20 cellular contexts compared by ENCODE assay signal in the genomic region with DNA sequence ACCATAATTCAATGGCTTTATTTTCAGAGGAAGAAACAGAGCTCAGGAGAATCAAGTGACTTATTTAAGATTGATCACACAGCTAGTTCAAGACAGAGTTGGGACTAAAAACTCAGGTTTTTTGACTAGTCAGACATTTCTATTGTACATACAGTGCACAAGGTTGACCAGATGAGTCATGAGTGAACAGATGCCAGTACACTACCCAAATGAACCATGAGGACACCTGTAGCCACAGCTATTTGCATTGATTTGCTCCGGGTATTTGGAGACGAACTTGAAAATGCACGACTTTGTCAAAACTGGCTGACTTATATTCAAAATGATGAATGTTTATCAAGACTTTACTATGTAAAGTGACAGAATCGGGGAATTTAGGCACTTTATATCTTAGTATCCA.
DNase-seq lines count a peak whose midpoint lies in the region; ATAC-seq, FAIRE-seq and TF ChIP-seq lines count a peak whose summit lies in the region.
"Had no signal": no experiment of that assay in that cellular context is flagged by ENCODE, and none has a peak within 500 bp of the region (broad histone marks: within the 10 kb centered on the region; RNA-seq: fewer than 3 reads in every experiment).

No MANE protein-coding gene starts in this region.

- H3K9me3 ChIP-seq in breast epithelium: no peaks in the 10 kb centered on the region
- H3K9me3 ChIP-seq in PC-3 (ENCODE audit: low read length): no peaks in the 10 kb centered on the region
- H3K9me3 ChIP-seq: BLaER1 treated with 17β-estradiol and CSF1 and Interleukin-3, amounts not matched to agents 10 nM and 100 nM had no signal

- no TSS peak for BruUV-seq in MCF 10A (replicated peaks; lab: Mats Ljungman, UMichigan)
- BruUV-seq in PC-3 (replicated peaks; lab: Mats Ljungman, UMichigan): no TSS peak

- no peaks in the 10 kb centered on the region for H3K27me3 Mint-ChIP-seq in MCF 10A (ENCODE audit: insufficient read depth, unreplicated experiment)
- H3K27me3 Mint-ChIP-seq: B cell had no signal

- H3K4me2 ChIP-seq in PC-3 (ENCODE audit: low read length): no peak overlapping the region
- H3K4me2 ChIP-seq: BLaER1 treated with 17β-estradiol and CSF1 and Interleukin-3, amounts not matched to agents 10 nM and 100 nM had no signal

- H3K36me3 ChIP-seq in breast epithelium (no peaks in the 10 kb centered on the region), PC-3 (ENCODE audit: low read depth, low read length) (no peaks in the 10 kb centered on the region)
- H3K36me3 ChIP-seq: BLaER1 treated with 17β-estradiol and CSF1 and Interleukin-3, amounts not matched to agents 10 nM and 100 nM had no signal

- no peak for TF ChIP-seq POLR2A in breast epithelium (IDR thresholded peaks at IDR 0.05)

- H4K20me1 ChIP-seq in PC-3 (ENCODE audit: low read length): no peaks in the 10 kb centered on the region
- H4K20me1 ChIP-seq: BLaER1 treated with 17β-estradiol and CSF1 and Interleukin-3, amounts not matched to agents 10 nM and 100 nM had no signal

- TF ChIP-seq CTCF in MCF 10A (IDR thresholded peaks at IDR 0.05; ENCODE audit: unreplicated experiment) (no peak), breast epithelium (IDR thresholded peaks at IDR 0.05) (no peak), PC-3 (conservative IDR thresholded peaks at IDR 0.05; ENCODE audit: low read depth, low read length) (no peak), GM10266 (IDR thresholded peaks at IDR 0.05; ENCODE audit: control insufficient read depth, insufficient read depth, low read depth, missing control alignments) (no peak)

- H3K4me1 ChIP-seq in breast epithelium: no peaks in the 10 kb centered on the region
- H3K4me1 ChIP-seq in PC-3 (ENCODE audit: insufficient read depth, low read length): no peaks in the 10 kb centered on the region
- H3K4me1 ChIP-seq: BLaER1 treated with 17β-estradiol and CSF1 and Interleukin-3, amounts not matched to agents 10 nM and 100 nM had no signal

- no peaks in the 10 kb centered on the region for H3K79me2 ChIP-seq in PC-3 (ENCODE audit: low read length)

- H3F3A ChIP-seq in PC-3 (ENCODE audit: low read length, unreplicated experiment): no peaks in the 10 kb centered on the region

- DNase-seq in MCF 10A (ENCODE audit: unreplicated experiment): peak; percentile 15
- no peak for DNase-seq in breast epithelium (ENCODE audit: low spot score in 2 of 2)
- DNase-seq in NCI-H526 (lab: John Stamatoyannopoulos, UW): peak; percentile 5 to 57
- DNase-seq in PC-3: peak; percentile 25
- DNase-seq in urothelium cell line (ENCODE audit: low spot score): peak; percentile 11
- no peak for DNase-seq in anterior cingulate cortex (lab: John Stamatoyannopoulos, UW)
- no peak for DNase-seq in posterior vena cava (ENCODE audit: low spot score)
- no peak for DNase-seq in GM10266 (ENCODE audit: extremely low spot score)
- DNase-seq: Calu3; CD8-positive, alpha-beta T cell; DMS153; DND-41; EL; H9; KG1 had no signal

- CTCF ChIA-PET in MCF 10A (lab: Yijun Ruan, JAX) (no interaction called here), PC-3 (lab: Charles Lee) (no interaction called here)

- no peak overlapping the region for H3K9ac ChIP-seq in PC-3 (ENCODE audit: low read length)
- H3K9ac ChIP-seq: BLaER1 treated with 17β-estradiol and CSF1 and Interleukin-3, amounts not matched to agents 10 nM and 100 nM had no signal

- H3K4me3 ChIP-seq in breast epithelium: no peak overlapping the region
- no peak overlapping the region for H3K4me3 ChIP-seq in PC-3 (ENCODE audit: low read length)
- H3K4me3 ChIP-seq: BLaER1 treated with 17β-estradiol and CSF1 and Interleukin-3, amounts not matched to agents 10 nM and 100 nM had no signal

- no peaks in the 10 kb centered on the region for H3K27me3 ChIP-seq in breast epithelium
- H3K27me3 ChIP-seq in PC-3 (ENCODE audit: low read length): no peaks in the 10 kb centered on the region; the same call in 1 of the 2 replicates
- H3K27me3 ChIP-seq: BLaER1 treated with 17β-estradiol and CSF1 and Interleukin-3, amounts not matched to agents 10 nM and 100 nM had no signal

- H3K4me3 Mint-ChIP-seq in MCF 10A (ENCODE audit: unreplicated experiment): no peak overlapping the region
- H3K4me3 Mint-ChIP-seq: B cell; CD8-positive, alpha-beta T cell; H9 had no signal

- no peak for FAIRE-seq in urothelium cell line (lab: Jason Lieb, UNC)
- FAIRE-seq: GM12892, GM18507, H1 had no signal

- no peaks in the 10 kb centered on the region for H3K9me3 Mint-ChIP-seq in MCF 10A (ENCODE audit: unreplicated experiment)
- H3K9me3 Mint-ChIP-seq: CD8-positive, alpha-beta T cell; H9 had no signal

- H2AFZ ChIP-seq in PC-3 (ENCODE audit: low read length): no peak overlapping the region

- no peaks in the 10 kb centered on the region for H3K36me3 Mint-ChIP-seq in MCF 10A (ENCODE audit: insufficient read depth, unreplicated experiment)
- H3K36me3 Mint-ChIP-seq: CD8-positive, alpha-beta T cell had no signal

- H3K27ac ChIP-seq in breast epithelium: no peak overlapping the region
- no peak overlapping the region for H3K27ac ChIP-seq in PC-3 (ENCODE audit: low read length)
- H3K27ac ChIP-seq: BLaER1 treated with 17β-estradiol and CSF1 and Interleukin-3, amounts not matched to agents 10 nM and 100 nM had no signal

- no peak overlapping the region for H3K27ac Mint-ChIP-seq in MCF 10A (ENCODE audit: low read depth, unreplicated experiment)
- H3K27ac Mint-ChIP-seq: B cell; CD8-positive, alpha-beta T cell; H9 had no signal

- intact Hi-C loops in MCF 10A (cut with micrococcal nuclease): no loop called here
- intact Hi-C loops in breast epithelium (cut with DNase I; ENCODE audit: low total_unique reads): no loop called here
- intact Hi-C loops in PC-3 (cut with micrococcal nuclease): no loop called here
- intact Hi-C loops in posterior vena cava (cut with DNase I): no loop called here

- ATAC-seq in PC-3: no peak
- ATAC-seq: CD8-positive, alpha-beta T cell had no signal

- POLR2A ChIA-PET in MCF 10A (lab: Yijun Ruan, JAX) (no interaction called here), PC-3 (lab: Charles Lee; ENCODE audit: unreplicated experiment) (no interaction called here)

- H3K4me1 Mint-ChIP-seq in MCF 10A (ENCODE audit: insufficient read depth, unreplicated experiment): no peaks in the 10 kb centered on the region
- H3K4me1 Mint-ChIP-seq: B cell, H9 had no signal

- H3K9me2 ChIP-seq in PC-3 (replicated peaks; ENCODE audit: low read length): no peaks in the 10 kb centered on the region

Comparison
In these comparisons a context has a peak if more than half of its experiments do, and no peak if none do; other contexts are left out.
1. DNase-seq: peak in MCF 10A (single experiment), NCI-H526 (2 of 2), PC-3 (single experiment) and urothelium cell line (single experiment); none in breast epithelium (0 of 2), anterior cingulate cortex (0 of 58), posterior vena cava (single experiment) and GM10266 (single experiment).